Comparison of ENCODE assay signal across 12 cellular contexts in the genomic region with DNA sequence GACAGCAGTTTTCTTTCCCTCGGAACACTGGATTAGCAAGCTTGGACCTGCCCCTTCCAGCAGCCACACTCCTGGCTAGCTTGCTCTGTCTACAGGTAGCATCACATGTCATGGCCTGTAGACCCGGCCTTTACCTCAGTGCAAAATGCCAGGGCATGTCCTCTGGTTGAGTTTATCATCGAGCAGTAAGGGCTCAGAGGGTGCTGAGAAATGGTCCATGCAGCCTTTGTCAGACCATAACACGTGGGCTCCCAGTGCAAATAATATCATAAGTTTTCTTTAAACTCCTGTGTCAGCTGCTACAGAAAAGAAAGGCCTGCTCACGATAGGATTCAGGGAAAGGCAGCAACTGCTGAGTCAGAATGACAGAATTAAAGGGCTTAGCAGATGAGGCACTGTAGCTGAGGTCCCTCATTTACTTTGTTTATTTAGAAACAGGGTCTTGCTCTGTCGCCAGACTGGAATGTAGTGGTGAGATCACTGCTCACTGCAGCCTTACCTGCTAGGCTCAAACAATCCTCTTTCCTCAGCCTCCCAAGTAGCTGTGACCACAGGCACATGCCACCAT. TPM values are rescaled to one million over a fixed set of nuclear protein-coding genes. Genes with fewer than 3 reads are reported as not detected.
DNase-seq lines count a peak whose midpoint lies in the region; ATAC-seq and TF ChIP-seq lines count a peak whose summit lies in the region.
"Had no signal": no experiment of that assay in that cellular context is flagged by ENCODE, and none has a peak within 500 bp of the region (broad histone marks: within the 10 kb centered on the region; RNA-seq: fewer than 3 reads in every experiment).

No MANE protein-coding gene starts in this region.

- no peak overlapping the region for H3K4me3 Mint-ChIP-seq in HFFc6
- H3K4me3 Mint-ChIP-seq in natural killer cell treated with Interleukin-12 subunit alpha and Interleukin-12 subunit beta and Interleukin-15 and Interleukin-18, amount 100 ng/mL, for 72 hours: no peak overlapping the region

- no peak for TF ChIP-seq CTCF in HFFc6 (IDR thresholded peaks at IDR 0.05)
- TF ChIP-seq CTCF in SK-N-SH (IDR thresholded peaks at IDR 0.05): no peak
- no peak for TF ChIP-seq CTCF in fibroblast of villous mesenchyme (IDR thresholded peaks at IDR 0.05; ENCODE audit: insufficient read depth, low read depth, low read length)

- no peaks in the 10 kb centered on the region for H3K36me3 Mint-ChIP-seq in HFFc6 (ENCODE audit: low read depth)
- no peaks in the 10 kb centered on the region for H3K36me3 Mint-ChIP-seq in natural killer cell treated with Interleukin-12 subunit alpha and Interleukin-12 subunit beta and Interleukin-15 and Interleukin-18, amount 100 ng/mL, for 72 hours

- H4K20me1 ChIP-seq in SK-N-SH (ENCODE audit: insufficient read depth): no peaks in the 10 kb centered on the region

- H3K27me3 ChIP-seq in SK-N-SH (ENCODE audit: insufficient read depth): no peaks in the 10 kb centered on the region
- H3K27me3 ChIP-seq: tibial nerve had no signal

- H3K36me3 ChIP-seq in SK-N-SH (replicated peaks in 1 of 2; ENCODE audit: control insufficient read depth in 1 of 2, insufficient read depth in 2 of 2, low read length in 1 of 2): no peaks in the 10 kb centered on the region
- H3K36me3 ChIP-seq: tibial nerve had no signal

- no peaks in the 10 kb centered on the region for H3K9me3 ChIP-seq in SK-N-SH
- H3K9me3 ChIP-seq: tibial nerve had no signal

- no peak overlapping the region; the same call in 1 of the 2 replicates for H3K4me2 ChIP-seq in SK-N-SH

- DNase-seq in HFFc6 (peak; percentile 73), SK-N-SH (no peak), fibroblast of villous mesenchyme (ENCODE audit: low read depth) (peak; percentile 66), Ammon's horn (ENCODE audit: low spot score) (no peak), NCI-H2107 (lab: John Stamatoyannopoulos, UW) (no peak), NCI-H748 treated with DMSO at 0.1 percent for 48 hours (lab: John Stamatoyannopoulos, UW) (no peak)
- no peak for DNase-seq in natural killer cell treated with Interleukin-12 subunit alpha and Interleukin-12 subunit beta and Interleukin-15 and Interleukin-18, amount 100 ng/mL, for 72 hours (ENCODE audit: low spot score)
- DNase-seq: activated CD4-positive, CD25-positive, alpha-beta regulatory T cell treated with anti-CD3 and anti-CD28 coated beads, Interleukin-2, amount 50 U/mL, for 72 hours; anterior cingulate cortex; left cardiac atrium had no signal

- H3K4me1 ChIP-seq in SK-N-SH (ENCODE audit: control insufficient read depth in 1 of 2, insufficient read depth in 2 of 2, low read depth in 1 of 2, low read length in 1 of 2): peaks cover 0 to 7% of the 10 kb centered on the region in 2 experiments; a peak in 2 of 4 replicates

- H3K27me3 Mint-ChIP-seq in HFFc6 (ENCODE audit: insufficient read depth): peaks cover 3% of the 10 kb centered on the region
- H3K27me3 Mint-ChIP-seq in natural killer cell treated with Interleukin-12 subunit alpha and Interleukin-12 subunit beta and Interleukin-15 and Interleukin-18, amount 100 ng/mL, for 72 hours: no peaks in the 10 kb centered on the region

- no peaks in the 10 kb centered on the region for H3K9me2 ChIP-seq in SK-N-SH

- peak overlapping the region; percentile 89 for H3K27ac Mint-ChIP-seq in HFFc6
- H3K27ac Mint-ChIP-seq in natural killer cell treated with Interleukin-12 subunit alpha and Interleukin-12 subunit beta and Interleukin-15 and Interleukin-18, amount 100 ng/mL, for 72 hours: no peak overlapping the region

- ATAC-seq in natural killer cell treated with Interleukin-12 subunit alpha and Interleukin-12 subunit beta and Interleukin-15 and Interleukin-18, amount 100 ng/mL, for 72 hours: no peak
- ATAC-seq: left cardiac atrium had no signal

- H3K27ac ChIP-seq in SK-N-SH (ENCODE audit: low read depth in 2 of 2, low read length in 1 of 2) (peak overlapping the region in 1 of 2 experiments; percentile 29; a peak in 2 of 4 replicates), skin epidermis (peak overlapping the region in 13 of 21 experiments; percentile 3 to 76 (median 54))
- H3K27ac ChIP-seq: tibial nerve had no signal

- H2AFZ ChIP-seq in SK-N-SH (ENCODE audit: low read depth): peak overlapping the region; percentile 22; the same call in 1 of the 2 replicates

- H3K4me3 ChIP-seq in SK-N-SH (ENCODE audit: low read depth in 2 of 2, low read length in 1 of 2) (no peak overlapping the region), fibroblast of villous mesenchyme (ENCODE audit: low read depth, low read length) (no peak overlapping the region), skin epidermis (no peak overlapping the region)
- H3K4me3 ChIP-seq: tibial nerve had no signal

- 65% methylated on average over 6 of the region's 6 CpGs for WGBS in SK-N-SH (ENCODE audit: low lambda C conversion rate)

- CTCF ChIA-PET in SK-N-SH (lab: Yijun Ruan, JAX): interaction anchor here (1.2 to 3.5 kb wide), 6 partner anchors 9 to 41 kb away, joined by 3 to 23 read pairs (median 4); no protein-coding TSS in a partner anchor

- no peak for TF ChIP-seq EP300 in SK-N-SH (IDR thresholded peaks at IDR 0.05; ENCODE audit: borderline replicate concordance in 1 of 2, low read depth in 1 of 2, low read length in 1 of 2)

- H3K9ac ChIP-seq in SK-N-SH: peak overlapping the region; percentile 32; the same call in 1 of the 2 replicates

- H3F3A ChIP-seq in SK-N-SH (replicated peaks; ENCODE audit: insufficient read depth): peaks cover 6% of the 10 kb centered on the region

- H3K9me3 Mint-ChIP-seq in HFFc6: no peaks in the 10 kb centered on the region
- H3K9me3 Mint-ChIP-seq in natural killer cell treated with Interleukin-12 subunit alpha and Interleukin-12 subunit beta and Interleukin-15 and Interleukin-18, amount 100 ng/mL, for 72 hours: no peaks in the 10 kb centered on the region

- H3K4me1 Mint-ChIP-seq in HFFc6 (ENCODE audit: low read depth): peaks cover 35% of the 10 kb centered on the region
- H3K4me1 Mint-ChIP-seq in natural killer cell treated with Interleukin-12 subunit alpha and Interleukin-12 subunit beta and Interleukin-15 and Interleukin-18, amount 100 ng/mL, for 72 hours (ENCODE audit: low read depth in 2 of 2): peaks cover 0 to 3% of the 10 kb centered on the region in 2 donors

- POLR2A ChIA-PET in SK-N-SH (lab: Yijun Ruan, JAX): interaction anchor here (0.7 kb wide), 1 partner anchor 8 kb away, joined by 4 read pairs; a partner anchor contains a TSS

- no peak for TF ChIP-seq RAD21 in SK-N-SH (IDR thresholded peaks at IDR 0.05; ENCODE audit: low read length)

- no peaks in the 10 kb centered on the region for H3K79me2 ChIP-seq in SK-N-SH (ENCODE audit: insufficient read depth)

TF ChIP-seq in SK-N-SH, 30 proteins besides CTCF, POLR2A, EP300 and RAD21:
- no peak for TF ChIP-seq GATA2 (CRISPR knock-in tag; IDR thresholded peaks at IDR 0.05)
- peak; percentile 42; the same call in 1 of the 2 replicates for TF ChIP-seq FOSL2 (IDR thresholded peaks at IDR 0.05; ENCODE audit: borderline replicate concordance, low read depth)
- TF ChIP-seq CHD2 (IDR thresholded peaks at IDR 0.05; ENCODE audit: low read length, partially characterized antibody): no peak
- peak; percentile 52; the same call in 1 of the 2 replicates for TF ChIP-seq RFX5 (IDR thresholded peaks at IDR 0.05; ENCODE audit: low read length)
- no peak for TF ChIP-seq NFIC (IDR thresholded peaks at IDR 0.05; ENCODE audit: borderline replicate concordance)
- TF ChIP-seq, protein P1, sequence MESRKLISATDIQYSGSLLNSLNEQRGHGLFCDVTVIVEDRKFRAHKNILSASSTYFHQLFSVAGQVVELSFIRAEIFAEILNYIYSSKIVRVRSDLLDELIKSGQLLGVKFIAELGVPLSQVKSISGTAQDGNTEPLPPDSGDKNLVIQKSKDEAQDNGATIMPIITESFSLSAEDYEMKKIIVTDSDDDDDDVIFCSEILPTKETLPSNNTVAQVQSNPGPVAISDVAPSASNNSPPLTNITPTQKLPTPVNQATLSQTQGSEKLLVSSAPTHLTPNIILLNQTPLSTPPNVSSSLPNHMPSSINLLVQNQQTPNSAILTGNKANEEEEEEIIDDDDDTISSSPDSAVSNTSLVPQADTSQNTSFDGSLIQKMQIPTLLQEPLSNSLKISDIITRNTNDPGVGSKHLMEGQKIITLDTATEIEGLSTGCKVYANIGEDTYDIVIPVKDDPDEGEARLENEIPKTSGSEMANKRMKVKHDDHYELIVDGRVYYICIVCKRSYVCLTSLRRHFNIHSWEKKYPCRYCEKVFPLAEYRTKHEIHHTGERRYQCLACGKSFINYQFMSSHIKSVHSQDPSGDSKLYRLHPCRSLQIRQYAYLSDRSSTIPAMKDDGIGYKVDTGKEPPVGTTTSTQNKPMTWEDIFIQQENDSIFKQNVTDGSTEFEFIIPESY (IDR thresholded peaks at IDR 0.05; ENCODE audit: borderline replicate concordance, low read depth): no peak
- no peak for TF ChIP-seq TCF12 (IDR thresholded peaks at IDR 0.05)

RNA-seq across cellular contexts. Expression of a gene that starts 8.0 kb away (rescaled TPM):
- total RNA-seq in HFFc6 (2021; fragmentation: NEBNext Ultra II Directional; extraction: Animal tissue kit (Norgen Biotek cat#: 25700)): 10 to 100 TPM; 23.3 to 31.8 (median 27.9) TPM
- 14.5 and 19.0 TPM in 2 replicates for polyA plus RNA-seq in SK-N-SH (2012; rRNA removed)
- polyA plus RNA-seq in SK-N-SH (2012; cell fraction: cytosol; rRNA removed): 23.4 and 24.8 TPM in 2 replicates
- polyA plus RNA-seq in SK-N-SH (2012; cell fraction: nucleus; rRNA removed): 6.3 and 13.2 TPM in 2 replicates
- 62.5 and 82.5 TPM in 2 replicates for total RNA-seq in fibroblast of villous mesenchyme
- total RNA-seq in natural killer cell treated with Interleukin-12 subunit alpha and Interleukin-12 subunit beta and Interleukin-15 and Interleukin-18, amount 100 ng/mL, for 72 hours: 10 to 100 TPM; 59.3 to 65.3 TPM

Comparison
In these comparisons a context has a peak if more than half of its experiments do, and no peak if none do; other contexts are left out.
1. DNase-seq: peak in HFFc6 (single experiment) and fibroblast of villous mesenchyme (single experiment); none in SK-N-SH (single experiment), natural killer cell treated with Interleukin-12 subunit alpha and Interleukin-12 subunit beta and Interleukin-15 and Interleukin-18, amount 100 ng/mL, for 72 hours (single experiment), Ammon's horn (single experiment), NCI-H2107 (single experiment) and NCI-H748 treated with DMSO at 0.1 percent for 48 hours (single experiment).